8 cellular contexts compared by ENCODE assay signal in genomic region chr10:5659702-5660528, GRCh38. TPM values are rescaled to one million over a fixed set of nuclear protein-coding genes. Genes with fewer than 3 reads are reported as not detected.
A peak's percentile ranks its signal among the peaks of the same experiment; 100 is the strongest.
DNase-seq lines count a peak whose midpoint lies in the region; ATAC-seq, FAIRE-seq and TF ChIP-seq lines count a peak whose summit lies in the region.

No MANE protein-coding gene starts in this region.

- no peaks in the 10 kb centered on the region for H3K9me3 ChIP-seq in HepG2 (ENCODE audit: low read length)
- H3K9me3 ChIP-seq in SJCRH30 (replicated peaks): no peaks in the 10 kb centered on the region

- ATAC-seq in GM18868 (IDR thresholded peaks at IDR 0.05; ENCODE audit: unreplicated experiment) (peak; percentile 80), HepG2 (peak; percentile 86)
- ATAC-seq in activated T-helper 17 cell treated with anti-CD3 and anti-CD28 coated beads, Interleukin-2, amount 50 U/mL, for 72 hours (replicated peaks): peak; percentile 86

- FAIRE-seq in HepG2 (lab: Jason Lieb, UNC): peak; percentile 97

- H3K4me2 ChIP-seq in HepG2 (ENCODE audit: low read depth, low read length): peak overlapping the region; percentile 88

- no peaks in the 10 kb centered on the region for H3K36me3 ChIP-seq in HepG2 (replicated peaks in 1 of 2; ENCODE audit: control insufficient read depth in 1 of 2, insufficient read depth in 2 of 2, low read length in 2 of 2)
- H3K36me3 ChIP-seq in SJCRH30: no peaks in the 10 kb centered on the region

- CTCF ChIA-PET in HepG2 (lab: Yijun Ruan, JAX; ENCODE audit: low intra/inter-chr PET ratio, low total read pairs): interaction anchor here (1.4 to 1.5 kb wide), 2 partner anchors 30 to 217 kb away, joined by 3 to 5 read pairs; no protein-coding TSS in a partner anchor

- peaks cover 38% of the 10 kb centered on the region for H3K4me1 Mint-ChIP-seq in activated T-helper 17 cell treated with anti-CD3 and anti-CD28 coated beads, Interleukin-2, amount 50 U/mL, for 72 hours

- no peak overlapping the region for H3K4me3 ChIP-seq in HL-60 (replicated peaks; ENCODE audit: insufficient read depth, low read length)
- H3K4me3 ChIP-seq in HepG2 (replicated peaks in 1 of 3; ENCODE audit: insufficient read depth in 1 of 3, low read depth in 2 of 3, low read length in 3 of 3): peak overlapping the region; percentile 48 to 72 (median 58); a peak in 5 of 6 replicates
- H3K4me3 ChIP-seq in SJCRH30: no peak overlapping the region

- H3K4me3 Mint-ChIP-seq in activated T-helper 17 cell treated with anti-CD3 and anti-CD28 coated beads, Interleukin-2, amount 50 U/mL, for 72 hours: peak overlapping the region; percentile 34

- TF ChIP-seq EP300 in HepG2 (IDR thresholded peaks at IDR 0.05; ENCODE audit: low read depth in 2 of 2, low read length in 2 of 2) (peak in 1 of 2 experiments; percentile 73; a peak in 2 of 4 replicates), HepG2 (CRISPR knock-in tag; IDR thresholded peaks at IDR 0.05; ENCODE audit: borderline replicate concordance) (peak; percentile 35; the same call in 1 of the 2 replicates)

- POLR2A ChIA-PET in HepG2 (lab: Yijun Ruan, JAX): interaction anchor here (0.9 to 2.3 kb wide), 15 partner anchors 8 to 230 kb away, joined by 3 to 15 read pairs (median 4); partner anchors contain the start of genes ANKRD16, FBH1, GDI2 and TASOR2

- peaks cover 4% of the 10 kb centered on the region for H3K79me2 ChIP-seq in HepG2 (ENCODE audit: insufficient read depth, low read length)

- H3K9ac ChIP-seq in HepG2 (ENCODE audit: insufficient read depth, low read depth, low read length): peak overlapping the region; percentile 70

- no peak for TF ChIP-seq CTCF in HL-60 (IDR thresholded peaks at IDR 0.05; ENCODE audit: insufficient read depth, low read length)
- peak; percentile 58 for TF ChIP-seq CTCF in HepG2 (CRISPR knock-in tag; IDR thresholded peaks at IDR 0.05)

- H3K27me3 ChIP-seq in HL-60 (ENCODE audit: insufficient read depth, poor library complexity, severe bottlenecking): no peaks in the 10 kb centered on the region
- no peaks in the 10 kb centered on the region for H3K27me3 ChIP-seq in HepG2 (ENCODE audit: control insufficient read depth in 1 of 2, insufficient read depth in 2 of 2, low read length in 2 of 2)
- no peaks in the 10 kb centered on the region for H3K27me3 ChIP-seq in SJCRH30

- WGBS in HepG2 (ENCODE audit: low lambda C conversion rate): under 1% methylated on average over 16 of the region's 16 CpGs

- no peaks in the 10 kb centered on the region for H3K9me3 Mint-ChIP-seq in activated T-helper 17 cell treated with anti-CD3 and anti-CD28 coated beads, Interleukin-2, amount 50 U/mL, for 72 hours

- peak in 1 of 2 experiments; percentile 5; a peak in 1 of 4 replicates for TF ChIP-seq POLR2A in HepG2 (IDR thresholded peaks at IDR 0.05; ENCODE audit: insufficient read depth in 1 of 2, low read depth in 2 of 2, low read length in 2 of 2)

- peak overlapping the region; percentile 65 for H3K27ac Mint-ChIP-seq in activated T-helper 17 cell treated with anti-CD3 and anti-CD28 coated beads, Interleukin-2, amount 50 U/mL, for 72 hours

- H3K36me3 Mint-ChIP-seq in activated T-helper 17 cell treated with anti-CD3 and anti-CD28 coated beads, Interleukin-2, amount 50 U/mL, for 72 hours (ENCODE audit: low read depth): no peaks in the 10 kb centered on the region

- H4K20me1 ChIP-seq in HepG2 (ENCODE audit: insufficient read depth, low read length): no peaks in the 10 kb centered on the region

- TF ChIP-seq RAD21 in HepG2 (CRISPR knock-in tag; IDR thresholded peaks at IDR 0.05): no peak

- in situ Hi-C loops in HepG2 (cut with HindIII; ENCODE audit: extremely low pct_ligation_motif_present, low pct_unique_long_range_greater_than_20kb): no loop called here

- intact Hi-C loops in HepG2 (cut with micrococcal nuclease; ENCODE audit: unreplicated experiment): loop anchor here (2.0 kb wide), 1 partner anchor 25 kb away; the partner anchor contains the start of gene TASOR2

- no peak overlapping the region for H2AFZ ChIP-seq in HepG2 (ENCODE audit: low read length)

- H3K4me1 ChIP-seq in HepG2 (ENCODE audit: insufficient read depth, low read length) (peaks cover 64% of the 10 kb centered on the region), SJCRH30 (no peaks in the 10 kb centered on the region)

- BruUV-seq in HepG2 (replicated peaks; lab: Mats Ljungman, UMichigan): no TSS peak

- no peaks in the 10 kb centered on the region for H3K27me3 Mint-ChIP-seq in activated T-helper 17 cell treated with anti-CD3 and anti-CD28 coated beads, Interleukin-2, amount 50 U/mL, for 72 hours

- DNase-seq in A172 (ENCODE audit: low spot score): peak; percentile 71
- peak; percentile 67 to 73 for DNase-seq in HL-60 (ENCODE audit: low read depth in 1 of 2, low spot score in 1 of 2)
- DNase-seq in HepG2 (ENCODE audit: low spot score): peak; percentile 96
- no peak for DNase-seq in SJCRH30
- DNase-seq in amygdala (lab: John Stamatoyannopoulos, UW): no peak
- DNase-seq in ecto neural progenitor cell (ENCODE audit: low spot score): no peak

- peak overlapping the region; percentile 41 for H3K27ac ChIP-seq in HL-60 (replicated peaks)
- H3K27ac ChIP-seq in HepG2 (ENCODE audit: extremely low read length, insufficient read depth, low read length): peak overlapping the region; percentile 83
- H3K27ac ChIP-seq in SJCRH30: no peak overlapping the region

TF ChIP-seq in HepG2, 621 proteins besides CTCF, POLR2A, EP300 and RAD21 (continues in another document):
- peak; percentile 99 for TF ChIP-seq FOSL2 (CRISPR knock-in tag; IDR thresholded peaks at IDR 0.05)

RNA-seq across cellular contexts. Expression of gene ASB13, which starts 6.5 kb away (rescaled TPM):
- total RNA-seq in A172 (2014; rRNA removed; shearing (Covaris generic)): 9.5 and 11.0 TPM in 2 replicates
- 1 to 10 TPM; 3.5 to 6.8 TPM for total RNA-seq in activated T-helper 17 cell treated with anti-CD3 and anti-CD28 coated beads, Interleukin-2, amount 50 U/mL, for 72 hours
- total RNA-seq in HepG2 (2016; rRNA removed; fragmentation: Illumina TruSeq; extraction: Trizol): 15.4 and 17.5 TPM in 2 replicates
- 3.3 and 4.7 TPM in 2 replicates for total RNA-seq in HepG2 (2016; cell fraction: cytosol; rRNA removed; fragmentation: Illumina TruSeq; extraction: Trizol; ENCODE audit: low read depth)
- total RNA-seq in HepG2 (2016; cell fraction: insoluble cytoplasmic fraction; rRNA removed; fragmentation: Illumina TruSeq; extraction: Trizol): 15.6 and 18.5 TPM in 2 replicates
- 14.1 and 16.1 TPM in 2 replicates for total RNA-seq in HepG2 (2016; cell fraction: membrane; rRNA removed; fragmentation: Illumina TruSeq; extraction: Trizol)
- 7.1 and 7.5 TPM in 2 replicates for total RNA-seq in HepG2 (2016; cell fraction: nucleus; rRNA removed; fragmentation: Illumina TruSeq; extraction: Trizol)
- 9.3 and 12.7 TPM in 2 replicates for polyA plus RNA-seq in HepG2 (2011; rRNA removed)
- 12.4 and 12.5 TPM in 2 replicates for polyA plus RNA-seq in HepG2 (2011; cell fraction: cytosol; rRNA removed)
- polyA plus RNA-seq in HepG2 (2011; cell fraction: nucleus; rRNA removed): 7.4 and 9.5 TPM in 2 replicates
- polyA plus RNA-seq in HepG2 (2012): 12.8 and 15.5 TPM in 2 replicates
- polyA plus RNA-seq in HepG2 (2016; cell fraction: cytosol; fragmentation: Illumina TruSeq; extraction: Trizol; ENCODE audit: low read depth): 4.6 and 4.7 TPM in 2 replicates
- 12.6 and 16.4 TPM in 2 replicates for polyA plus RNA-seq in HepG2 (2016; cell fraction: insoluble cytoplasmic fraction; fragmentation: Illumina TruSeq; extraction: Trizol; ENCODE audit: low read depth)
- polyA plus RNA-seq in HepG2 (2016; cell fraction: membrane; fragmentation: Illumina TruSeq; extraction: Trizol; ENCODE audit: low read depth): 10.4 and 12.4 TPM in 2 replicates
- 12.4 and 14.5 TPM in 2 replicates for polyA plus RNA-seq in HepG2 (2016; cell fraction: nucleus; fragmentation: Illumina TruSeq; extraction: Trizol; ENCODE audit: insufficient read depth, low read depth)
- 31.7 and 36.4 TPM in 2 replicates for polyA minus RNA-seq in HepG2 (2011; rRNA and poly(A)+ RNA removed; ENCODE audit: low replicate concordance)
- polyA minus RNA-seq in HepG2 (2011; cell fraction: cytosol; rRNA and poly(A)+ RNA removed): 10.6 and 14.5 TPM in 2 replicates
- 5.5 and 7.7 TPM in 2 replicates for polyA minus RNA-seq in HepG2 (2011; cell fraction: nucleus; rRNA and poly(A)+ RNA removed)
- total RNA-seq in SJCRH30 (2014; rRNA removed; shearing (Covaris generic)): 1.2 and 1.3 TPM in 2 replicates

RNA-seq across cellular contexts. Expression of gene TASOR2, which starts 24.7 kb away (rescaled TPM):
- 59.0 and 77.7 TPM in 2 replicates for total RNA-seq in A172 (2014; rRNA removed; shearing (Covaris generic))
- total RNA-seq in activated T-helper 17 cell treated with anti-CD3 and anti-CD28 coated beads, Interleukin-2, amount 50 U/mL, for 72 hours: 10 to 100 TPM; 48.9 to 51.6 TPM
- total RNA-seq in HepG2 (2016; rRNA removed; fragmentation: Illumina TruSeq; extraction: Trizol): 55.3 and 58.9 TPM in 2 replicates
- 67.3 and 69.4 TPM in 2 replicates for total RNA-seq in HepG2 (2016; cell fraction: cytosol; rRNA removed; fragmentation: Illumina TruSeq; extraction: Trizol; ENCODE audit: low read depth)
- total RNA-seq in HepG2 (2016; cell fraction: insoluble cytoplasmic fraction; rRNA removed; fragmentation: Illumina TruSeq; extraction: Trizol): 51.2 and 60.5 TPM in 2 replicates
- 44.6 and 47.7 TPM in 2 replicates for total RNA-seq in HepG2 (2016; cell fraction: membrane; rRNA removed; fragmentation: Illumina TruSeq; extraction: Trizol)
- 95.9 and 108 TPM in 2 replicates for total RNA-seq in HepG2 (2016; cell fraction: nucleus; rRNA removed; fragmentation: Illumina TruSeq; extraction: Trizol)
- 22.8 and 24.2 TPM in 2 replicates for polyA plus RNA-seq in HepG2 (2011; rRNA removed)
- polyA plus RNA-seq in HepG2 (2011; cell fraction: cytosol; rRNA removed): 8.9 and 13.1 TPM in 2 replicates
- 30.2 and 31.2 TPM in 2 replicates for polyA plus RNA-seq in HepG2 (2011; cell fraction: nucleus; rRNA removed)
- 23.3 and 26.9 TPM in 2 replicates for polyA plus RNA-seq in HepG2 (2012)
- 0.58 and 1.1 TPM in 2 replicates for polyA plus RNA-seq in HepG2 (2016; cell fraction: cytosol; fragmentation: Illumina TruSeq; extraction: Trizol; ENCODE audit: low read depth)
- 26.8 and 27.2 TPM in 2 replicates for polyA plus RNA-seq in HepG2 (2016; cell fraction: insoluble cytoplasmic fraction; fragmentation: Illumina TruSeq; extraction: Trizol; ENCODE audit: low read depth)
- 2.9 and 4.0 TPM in 2 replicates for polyA plus RNA-seq in HepG2 (2016; cell fraction: membrane; fragmentation: Illumina TruSeq; extraction: Trizol; ENCODE audit: low read depth)
- polyA plus RNA-seq in HepG2 (2016; cell fraction: nucleus; fragmentation: Illumina TruSeq; extraction: Trizol; ENCODE audit: insufficient read depth, low read depth): 68.3 and 79.1 TPM in 2 replicates
- 27.6 and 45.1 TPM in 2 replicates for polyA minus RNA-seq in HepG2 (2011; rRNA and poly(A)+ RNA removed; ENCODE audit: low replicate concordance)
- 30.7 and 32.8 TPM in 2 replicates for polyA minus RNA-seq in HepG2 (2011; cell fraction: cytosol; rRNA and poly(A)+ RNA removed)
- polyA minus RNA-seq in HepG2 (2011; cell fraction: nucleus; rRNA and poly(A)+ RNA removed): 132 and 137 TPM in 2 replicates
- total RNA-seq in SJCRH30 (2014; rRNA removed; shearing (Covaris generic)): 63.2 and 73.8 TPM in 2 replicates

Comparison
In these comparisons a context has a peak if more than half of its experiments do, and no peak if none do; other contexts are left out.
1. DNase-seq: peak in A172 (single experiment), HL-60 (2 of 2) and HepG2 (single experiment); none in SJCRH30 (0 of 2), amygdala (0 of 56) and ecto neural progenitor cell (single experiment).
2. H3K4me3 ChIP-seq: peak in HepG2 (3 of 3); none in HL-60 (single experiment) and SJCRH30 (single experiment).
3. Peak in every context shown above with its lines, with median percentiles within 50 percentile points of each other: ATAC-seq.